ENCODE assay signal across 15 cellular contexts in genomic region chr17:82598256-82599011, GRCh38. TPM values are rescaled to one million over a fixed set of nuclear protein-coding genes. Genes with fewer than 3 reads are reported as not detected.
DNase-seq lines count a peak whose midpoint lies in the region; ATAC-seq and TF ChIP-seq lines count a peak whose summit lies in the region.
"Had no signal": no experiment of that assay in that cellular context is flagged by ENCODE, and none has a peak within 500 bp of the region (broad histone marks: within the 10 kb centered on the region; RNA-seq: fewer than 3 reads in every experiment).

No MANE protein-coding gene starts in this region.

- H3K4me3 ChIP-seq in BLaER1 = no peak overlapping the region
- no peak overlapping the region for H3K4me3 ChIP-seq in IMR-90 (ENCODE audit: insufficient read depth, low read depth, low read length)
- H3K4me3 ChIP-seq in brain microvascular endothelial cell (ENCODE audit: low read depth, low read length) = no peak overlapping the region
- H3K4me3 ChIP-seq in GM23338 = no peak overlapping the region
- H3K4me3 ChIP-seq: cardiac muscle cell, gastroesophageal sphincter, left ventricle myocardium inferior had no signal

- H2AFZ ChIP-seq in IMR-90 (replicated peaks; ENCODE audit: low read length, poor library complexity) = no peak overlapping the region
- H2AFZ ChIP-seq in GM23338 = no peak overlapping the region

- H3K9ac ChIP-seq in BLaER1 = no peak overlapping the region
- H3K9ac ChIP-seq in IMR-90 (ENCODE audit: low read depth, low read length) = no peak overlapping the region
- H3K9ac ChIP-seq: KMS-11 had no signal

- peak overlapping the region; percentile 7 for H2AK9ac ChIP-seq in IMR-90 (replicated peaks; ENCODE audit: low read depth, low read length, poor library complexity)

- H3K27me3 ChIP-seq in BLaER1 (no peaks in the 10 kb centered on the region), IMR-90 (ENCODE audit: control insufficient read depth, insufficient read depth, low read length) (no peaks in the 10 kb centered on the region), brain microvascular endothelial cell (replicated peaks) (no peaks in the 10 kb centered on the region), GM23338 (ENCODE audit: insufficient read depth) (no peaks in the 10 kb centered on the region)
- H3K27me3 ChIP-seq: cardiac muscle cell, gastroesophageal sphincter had no signal

- H2AK5ac ChIP-seq in IMR-90 (ENCODE audit: low read depth, low read length) = no peak overlapping the region

- CTCF ChIA-PET in IMR-90 (lab: Yijun Ruan, JAX) = no interaction called here

- H3K9me3 Mint-ChIP-seq in GM23338 = no peaks in the 10 kb centered on the region
- H3K9me3 Mint-ChIP-seq: stimulated activated naive B cell treated with anti-CD40 and anti-IgM and Interleukin-4, amounts not matched to agents 10 μg/mL and 1 μg/mL and 100 μg/mL, for 72 hours had no signal

- H3K18ac ChIP-seq in IMR-90 (ENCODE audit: low read depth, low read length) = no peak overlapping the region

- no peak for TF ChIP-seq POLR2A in IMR-90 (IDR thresholded peaks at IDR 0.05; ENCODE audit: low read depth, low read length)

- H4K20me1 ChIP-seq in BLaER1 (peaks cover 58% of the 10 kb centered on the region), IMR-90 (ENCODE audit: insufficient read depth, low read length) (peaks cover 10% of the 10 kb centered on the region), GM23338 (replicated peaks; ENCODE audit: insufficient read depth) (peaks cover 6% of the 10 kb centered on the region; the same call in 1 of the 2 replicates)

- H3K27ac ChIP-seq in BLaER1 (peak overlapping the region; percentile 21), IMR-90 (ENCODE audit: insufficient read depth, low read length) (no peak overlapping the region), brain microvascular endothelial cell (peak overlapping the region; percentile 52), GM23338 (ENCODE audit: low read depth) (no peak overlapping the region)
- H3K27ac ChIP-seq: cardiac muscle cell, gastroesophageal sphincter, KMS-11 had no signal

- no peak for TF ChIP-seq RAD21 in IMR-90 (IDR thresholded peaks at IDR 0.05; ENCODE audit: low read length)

- no peak overlapping the region for H2BK5ac ChIP-seq in IMR-90 (ENCODE audit: low read depth, low read length, poor library complexity, severe bottlenecking)

- H3K4me3 Mint-ChIP-seq in GM23338 = no peak overlapping the region
- H3K4me3 Mint-ChIP-seq: stimulated activated naive B cell treated with anti-CD40 and anti-IgM and Interleukin-4, amounts not matched to agents 10 μg/mL and 1 μg/mL and 100 μg/mL, for 72 hours had no signal

- no peak overlapping the region for H3K27ac Mint-ChIP-seq in GM23338
- H3K27ac Mint-ChIP-seq: stimulated activated naive B cell treated with anti-CD40 and anti-IgM and Interleukin-4, amounts not matched to agents 10 μg/mL and 1 μg/mL and 100 μg/mL, for 72 hours had no signal

- ATAC-seq in IMR-90 (ENCODE audit: low read depth) (peak; percentile 36; the same call in 1 of the 2 replicates), left lobe of liver (peak; percentile 7), GM23338 (no peak)
- ATAC-seq: gastroesophageal sphincter; stimulated activated naive B cell treated with anti-CD40 and anti-IgM and Interleukin-4, amounts not matched to agents 10 μg/mL and 1 μg/mL and 100 μg/mL, for 72 hours had no signal

- no peak overlapping the region for H2BK20ac ChIP-seq in IMR-90 (ENCODE audit: low read depth, low read length)

- H3F3A ChIP-seq in GM23338 (replicated peaks; ENCODE audit: low read depth) = 0 out of 2 replicates have a peak, but pooled peaks cover 5% of the 10 kb centered on the region

- peaks cover 29% of the 10 kb centered on the region for H3K79me2 ChIP-seq in GM23338 (replicated peaks; ENCODE audit: insufficient read depth)

- no peak overlapping the region for H3K14ac ChIP-seq in IMR-90 (replicated peaks; ENCODE audit: low read depth, low read length)

- no peak overlapping the region for H4K8ac ChIP-seq in IMR-90 (ENCODE audit: low read depth in 2 of 2, low read length in 2 of 2)

- H3K4me1 ChIP-seq in BLaER1 (peaks cover 86% of the 10 kb centered on the region), IMR-90 (ENCODE audit: control insufficient read depth, insufficient read depth, low read length) (peaks cover 9% of the 10 kb centered on the region), GM23338 (ENCODE audit: insufficient read depth) (no peaks in the 10 kb centered on the region)

- DNase-seq in IMR-90 = peak; percentile 56
- peak; percentile 72 for DNase-seq in brain microvascular endothelial cell
- no peak for DNase-seq in left lobe of liver (ENCODE audit: low spot score)
- no peak for DNase-seq in hepatic stellate cell (ENCODE audit: low spot score)
- no peak for DNase-seq in DMS79 treated with DMSO at 0.1 percent for 48 hours (lab: John Stamatoyannopoulos, UW)
- no peak for DNase-seq in iPS-NIHi11 (ENCODE audit: low spot score)
- DNase-seq in GM23338 (ENCODE audit: low spot score) = no peak
- DNase-seq: left ventricle myocardium inferior; NCI-H2171; nucleus accumbens; stimulated activated naive B cell treated with anti-CD40 and anti-IgM and Interleukin-4, amounts not matched to agents 10 μg/mL and 1 μg/mL and 100 μg/mL, for 72 hours had no signal

- H3K27me3 Mint-ChIP-seq in GM23338 (ENCODE audit: insufficient read depth, low read depth, poor library complexity) = peaks cover 19% of the 10 kb centered on the region
- H3K27me3 Mint-ChIP-seq: stimulated activated naive B cell treated with anti-CD40 and anti-IgM and Interleukin-4, amounts not matched to agents 10 μg/mL and 1 μg/mL and 100 μg/mL, for 72 hours had no signal

- H3K23ac ChIP-seq in IMR-90 (ENCODE audit: low read depth, low read length) = no peak overlapping the region

- H3K4me1 Mint-ChIP-seq in GM23338 = peaks cover 9% of the 10 kb centered on the region

- no peak overlapping the region for H3K56ac ChIP-seq in IMR-90 (ENCODE audit: extremely low read depth, insufficient read depth, low read length)

- WGBS in IMR-90 (ENCODE audit: extremely low coverage in 2 of 2, insufficient read length in 1 of 2), 2 experiments = 74% methylated on average over 9 of the region's 21 CpGs; no CpG with 5 or more reads in 1 of the 2 experiments

- H3K9me1 ChIP-seq in IMR-90 (ENCODE audit: insufficient read depth, low read length) = peaks cover 10% of the 10 kb centered on the region

- in situ Hi-C loops in IMR-90 (cut with MboI; ENCODE audit: low sequenced_read_pairs) = no loop called here
- in situ Hi-C loops in brain microvascular endothelial cell (cut with HindIII; ENCODE audit: low pct_ligation_motif_present, low sequenced_read_pairs) = no loop called here

- peaks cover 24 to 90% of the 10 kb centered on the region in 2 experiments; a peak in 3 of 4 replicates for H3K79me1 ChIP-seq in IMR-90 (ENCODE audit: low read depth in 1 of 2, low read length in 2 of 2)

- peaks cover 70% of the 10 kb centered on the region for H3K36me3 Mint-ChIP-seq in GM23338 (ENCODE audit: low read depth)

- no peak overlapping the region for H4K5ac ChIP-seq in IMR-90 (ENCODE audit: low read depth, low read length)

- no peaks in the 10 kb centered on the region for H3K9me2 ChIP-seq in GM23338 (ENCODE audit: insufficient read depth)

- H3K36me3 ChIP-seq in BLaER1 (peaks cover 93% of the 10 kb centered on the region), IMR-90 (ENCODE audit: control insufficient read depth, insufficient read depth, low read length) (peaks cover 74% of the 10 kb centered on the region), brain microvascular endothelial cell (replicated peaks) (peaks cover 36% of the 10 kb centered on the region), GM23338 (ENCODE audit: insufficient read depth) (peaks cover 32% of the 10 kb centered on the region)

- no peak overlapping the region for H2BK15ac ChIP-seq in IMR-90 (ENCODE audit: low read depth, low read length)

- H4K91ac ChIP-seq in IMR-90 (ENCODE audit: insufficient read depth, low read depth, low read length) = no peak overlapping the region

- TF ChIP-seq CTCF in IMR-90 (conservative IDR thresholded peaks at IDR 0.05; ENCODE audit: low read depth, low read length) (no peak), brain microvascular endothelial cell (IDR thresholded peaks at IDR 0.05; ENCODE audit: low read depth, low read length, missing control alignments) (no peak), GM23338 (conservative IDR thresholded peaks at IDR 0.05; ENCODE audit: low read depth in 2 of 2) (no peak)

- intact Hi-C loops in IMR-90 (cut with micrococcal nuclease) = no loop called here

- no peak overlapping the region for H3K4ac ChIP-seq in IMR-90 (ENCODE audit: low read depth, low read length)

- POLR2A ChIA-PET in IMR-90 (lab: Charles Lee; ENCODE audit: unreplicated experiment) = no interaction called here

- no TSS peak for BruUV-seq in IMR-90 (replicated peaks; lab: Mats Ljungman, UMichigan)

- H2BK120ac ChIP-seq in IMR-90 (ENCODE audit: low read depth, low read length) = no peak overlapping the region

- H3K9me3 ChIP-seq in BLaER1 (no peaks in the 10 kb centered on the region), IMR-90 (ENCODE audit: control insufficient read depth, insufficient read depth, low read length) (no peaks in the 10 kb centered on the region)
- H3K9me3 ChIP-seq: gastroesophageal sphincter, left ventricle myocardium inferior had no signal

- dilution Hi-C loops in IMR-90 (cut with HindIII; ENCODE audit: low sequenced_read_pairs, unreplicated experiment) = no loop called here

- H3K4me2 ChIP-seq in BLaER1 (no peak overlapping the region), IMR-90 (ENCODE audit: low read depth, low read length) (no peak overlapping the region), GM23338 (no peak overlapping the region)
- H3K4me2 ChIP-seq: KMS-11 had no signal

TF ChIP-seq in GM23338, 12 proteins besides CTCF, POLR2A, EP300 and RAD21:
- TF ChIP-seq ZNF114 (CRISPR knock-in tag; IDR thresholded peaks at IDR 0.05) = no peak

RNA-seq across cellular contexts. Expression of gene WDR45B, which starts 49.8 kb away (rescaled TPM):
- total RNA-seq in IMR-90 (2012; rRNA removed) (65.8 and 98.2 TPM in 2 replicates), left lobe of liver (26.6 TPM)
- polyA plus RNA-seq in IMR-90 (2012; rRNA removed) (99.1 and 110 TPM in 2 replicates), GM23338 (2016; fragmentation: Nextera tagmentation; extraction: Ambion mirVana) (69.4 and 82.3 TPM in 2 replicates)
- 56.2 and 79.8 TPM in 2 replicates for polyA plus RNA-seq in IMR-90 (2012; cell fraction: cytosol; rRNA removed)
- 92.4 and 155 TPM in 2 replicates for polyA plus RNA-seq in IMR-90 (2012; cell fraction: nucleus; rRNA removed; ENCODE audit: low replicate concordance)
- total RNA-seq in GM23338 (2014; rRNA removed; shearing (Covaris generic)) = 96.4 and 97.6 TPM in 2 replicates

Comparison
In these comparisons a context has a peak if more than half of its experiments do, and no peak if none do; other contexts are left out.
1. H3K27ac ChIP-seq: peak in BLaER1 (single experiment) and brain microvascular endothelial cell (single experiment); none in IMR-90 (single experiment) and GM23338 (single experiment).
2. DNase-seq: peak in IMR-90 (single experiment) and brain microvascular endothelial cell (single experiment); none in left lobe of liver (single experiment), hepatic stellate cell (single experiment), DMS79 treated with DMSO at 0.1 percent for 48 hours (single experiment), iPS-NIHi11 (single experiment) and GM23338 (single experiment).